In the genomic region with DNA sequence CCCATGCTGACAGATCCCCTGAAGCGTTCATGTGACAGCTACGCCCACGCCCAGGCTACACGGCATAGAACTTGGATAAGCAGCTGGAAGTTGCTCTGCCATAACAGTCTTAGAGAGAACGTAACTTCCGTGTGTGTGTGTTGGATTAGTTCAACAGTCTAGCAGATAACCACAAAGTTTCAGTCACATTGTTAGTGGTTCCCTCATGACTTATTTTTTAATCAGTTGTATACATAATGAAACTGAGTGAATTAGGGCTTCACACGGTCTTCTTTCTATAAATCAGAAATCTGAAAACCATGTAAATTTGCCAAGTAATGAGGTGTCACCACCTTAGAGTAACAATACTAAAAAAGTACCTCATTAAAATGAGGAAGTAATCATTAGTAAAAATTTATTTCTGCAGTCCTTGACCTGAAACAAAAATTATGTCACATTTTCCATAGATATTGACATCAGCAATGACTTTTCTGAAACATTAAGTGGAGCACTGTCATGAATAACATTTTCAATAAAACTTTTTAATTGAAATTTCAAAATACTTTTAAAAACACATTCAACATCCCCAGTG, we compare ENCODE assay signal across 8 cellular contexts. TPM values are rescaled to one million over a fixed set of nuclear protein-coding genes. Genes with fewer than 3 reads are reported as not detected.
DNase-seq lines count a peak whose midpoint lies in the region; ATAC-seq, FAIRE-seq and TF ChIP-seq lines count a peak whose summit lies in the region.

No MANE protein-coding gene starts in this region.

- TF ChIP-seq CTCF in GM13977 (IDR thresholded peaks at IDR 0.05; ENCODE audit: extremely low read depth, insufficient read depth, missing control alignments): no peak
- no peak for TF ChIP-seq CTCF in gastroesophageal sphincter (IDR thresholded peaks at IDR 0.05)
- TF ChIP-seq CTCF in progenitor cell of endocrine pancreas (IDR thresholded peaks at IDR 0.05; ENCODE audit: unreplicated experiment): no peak

- H3K4me3 ChIP-seq in gastroesophageal sphincter: no peak overlapping the region

- no peak overlapping the region for H3K4me3 Mint-ChIP-seq in progenitor cell of endocrine pancreas (ENCODE audit: low read depth)

- no peaks in the 10 kb centered on the region for H3K36me3 ChIP-seq in gastroesophageal sphincter

- peaks cover 3% of the 10 kb centered on the region for H3K27me3 Mint-ChIP-seq in progenitor cell of endocrine pancreas

- H3K36me3 Mint-ChIP-seq in progenitor cell of endocrine pancreas (ENCODE audit: insufficient read depth): no peaks in the 10 kb centered on the region

- H3K27me3 ChIP-seq in gastroesophageal sphincter: no peaks in the 10 kb centered on the region

- H3K27ac Mint-ChIP-seq in progenitor cell of endocrine pancreas: no peak overlapping the region

- no peak for FAIRE-seq in frontal cortex (lab: Jason Lieb, UNC)

- H3K4me1 Mint-ChIP-seq in progenitor cell of endocrine pancreas (ENCODE audit: low read depth): peaks cover 3% of the 10 kb centered on the region

- ATAC-seq in GM21423 (IDR thresholded peaks at IDR 0.05; ENCODE audit: unreplicated experiment): peak; percentile 82
- ATAC-seq in HG03520 (IDR thresholded peaks at IDR 0.05; ENCODE audit: unreplicated experiment): peak; percentile 83
- peak; percentile 87 for ATAC-seq in esophagus mucosa
- no peak for ATAC-seq in gastroesophageal sphincter

- no peaks in the 10 kb centered on the region for H3K9me3 Mint-ChIP-seq in progenitor cell of endocrine pancreas (ENCODE audit: low read depth)

- no peak overlapping the region for H3K27ac ChIP-seq in gastroesophageal sphincter

- H3K9me3 ChIP-seq in gastroesophageal sphincter: no peaks in the 10 kb centered on the region

- TF ChIP-seq EP300 in gastroesophageal sphincter (IDR thresholded peaks at IDR 0.05): no peak

- in situ Hi-C loops in GM13977 (cut with MboI; ENCODE audit: low pct_unique_long_range_greater_than_20kb, low sequenced_read_pairs, unreplicated experiment): no loop called here

- peak; percentile 13 for DNase-seq in GM13977 (ENCODE audit: low spot score)
- no peak for DNase-seq in frontal cortex (ENCODE audit: low spot score in 2 of 2)
- no peak for DNase-seq in NCI-H2196 treated with DMSO at 0.1 percent for 48 hours (lab: John Stamatoyannopoulos, UW; ENCODE audit: unreplicated experiment)
- no peak for DNase-seq in progenitor cell of endocrine pancreas (ENCODE audit: low spot score, unreplicated experiment)

- WGBS in gastroesophageal sphincter (ENCODE audit: low coverage in 1 of 2), 2 donors: 73 to 80% methylated on average over 7 of the region's 7 CpGs

- TF ChIP-seq POLR2A in gastroesophageal sphincter (IDR thresholded peaks at IDR 0.05): no peak

- H3K4me1 ChIP-seq in gastroesophageal sphincter: no peaks in the 10 kb centered on the region

RNA-seq across cellular contexts. Expression of gene MACC1, which starts 21.7 kb away (rescaled TPM):
- total RNA-seq in esophagus mucosa (22.3 TPM), gastroesophageal sphincter (1 to 10 TPM in 1 of 4 donors, under 1 TPM in 3; under 0.01 to 2.9 (median 0.25) TPM), frontal cortex (0.41 TPM), progenitor cell of endocrine pancreas (16.1 and 21.3 TPM in 2 replicates)
